In the genomic region with DNA sequence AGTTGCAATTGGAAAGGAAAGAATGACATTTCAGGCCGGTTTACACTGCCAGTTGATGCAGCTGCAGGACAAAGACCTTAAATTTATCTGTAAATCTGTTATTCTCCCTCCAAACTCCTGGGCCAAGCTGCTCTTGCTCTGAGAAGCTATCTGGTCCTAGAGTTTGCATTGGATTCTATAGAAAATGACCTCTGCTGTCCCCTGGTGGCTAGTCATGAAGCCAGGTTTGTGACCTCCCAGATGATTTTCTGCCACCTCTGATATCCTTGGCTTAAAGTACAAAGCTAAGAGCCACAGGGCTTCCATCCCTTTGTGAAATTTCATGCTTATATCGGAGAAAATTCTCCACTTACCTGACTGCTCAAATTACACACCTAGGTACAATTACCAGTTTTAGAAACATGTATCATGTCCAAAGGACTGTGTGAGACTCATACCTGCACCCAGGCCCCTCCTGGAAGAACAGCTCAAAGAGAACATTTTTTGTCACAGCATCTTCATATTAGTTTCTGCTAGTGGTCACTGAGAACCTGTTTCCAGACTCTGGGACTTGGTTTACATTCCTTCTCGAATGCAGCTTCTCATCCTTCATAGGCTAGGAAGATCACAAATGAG, we compare ENCODE assay signal across 9 cellular contexts. TPM values are rescaled to one million over a fixed set of nuclear protein-coding genes. Genes with fewer than 3 reads are reported as not detected.
DNase-seq lines count a peak whose midpoint lies in the region; ATAC-seq, FAIRE-seq and TF ChIP-seq lines count a peak whose summit lies in the region.
"Had no signal": no experiment of that assay in that cellular context is flagged by ENCODE, and none has a peak within 500 bp of the region (broad histone marks: within the 10 kb centered on the region; RNA-seq: fewer than 3 reads in every experiment).

No MANE protein-coding gene starts in this region.

- TF ChIP-seq POLR2A in GM12891 (IDR thresholded peaks at IDR 0.05; ENCODE audit: low read depth, low read length): no peak

- DNase-seq in AG04450 (ENCODE audit: low read depth, low spot score) (peak; percentile 3), GM12891 (ENCODE audit: insufficient read length, low spot score) (no peak), NCI-H2171 (lab: John Stamatoyannopoulos, UW) (peak; percentile 2), fibroblast of pulmonary artery (ENCODE audit: low read depth) (peak; percentile 59), pons (ENCODE audit: low spot score) (peak; percentile 72), omental fat pad (ENCODE audit: low spot score) (no peak)
- peak; percentile 49 for DNase-seq in activated CD8-positive, alpha-beta T cell treated with anti-CD3 and anti-CD28 coated beads, Interleukin-2, amount 10 ng/mL, durations not matched to agents 7 days and 5 days

- POLR2A ChIA-PET in AG04450 (lab: Yijun Ruan, JAX): no interaction called here
- POLR2A ChIA-PET in activated CD8-positive, alpha-beta T cell treated with anti-CD3 and anti-CD28 coated beads, Interleukin-2, amount 10 ng/mL, durations not matched to agents 7 days and 5 days (lab: Charles Lee): no interaction called here

- H3K36me3 Mint-ChIP-seq in activated CD8-positive, alpha-beta T cell treated with anti-CD3 and anti-CD28 coated beads, Interleukin-2, amount 10 ng/mL, durations not matched to agents 7 days and 5 days (ENCODE audit: low read depth): no peaks in the 10 kb centered on the region

- no peaks in the 10 kb centered on the region for H3K9me3 Mint-ChIP-seq in activated CD8-positive, alpha-beta T cell treated with anti-CD3 and anti-CD28 coated beads, Interleukin-2, amount 10 ng/mL, durations not matched to agents 7 days and 5 days (ENCODE audit: insufficient read depth)

- H3K9me3 ChIP-seq in AG04450 (ENCODE audit: control insufficient read depth, insufficient read depth, low read length): no peaks in the 10 kb centered on the region

- CTCF ChIA-PET in AG04450 (lab: Charles Lee): interaction anchor here (0.6 to 4.4 kb wide), 31 partner anchors 9 to 566 kb away, joined by 3 to 114 read pairs (median 5); no protein-coding TSS in a partner anchor
- CTCF ChIA-PET in activated CD8-positive, alpha-beta T cell treated with anti-CD3 and anti-CD28 coated beads, Interleukin-2, amount 10 ng/mL, durations not matched to agents 7 days and 5 days (lab: Charles Lee): interaction anchor here (0.7 to 3.3 kb wide), 20 partner anchors 9 to 614 kb away, joined by 3 to 34 read pairs (median 4); no protein-coding TSS in a partner anchor

- H3K27ac ChIP-seq in AG04450 (ENCODE audit: low read depth, low read length): no peak overlapping the region
- H3K27ac ChIP-seq: epithelial cell of prostate had no signal

- H3K27me3 Mint-ChIP-seq in activated CD8-positive, alpha-beta T cell treated with anti-CD3 and anti-CD28 coated beads, Interleukin-2, amount 10 ng/mL, durations not matched to agents 7 days and 5 days (ENCODE audit: low read depth): peaks cover 29% of the 10 kb centered on the region

- no peak overlapping the region for H3K4me3 Mint-ChIP-seq in activated CD8-positive, alpha-beta T cell treated with anti-CD3 and anti-CD28 coated beads, Interleukin-2, amount 10 ng/mL, durations not matched to agents 7 days and 5 days

- no peaks in the 10 kb centered on the region for H3K4me1 Mint-ChIP-seq in activated CD8-positive, alpha-beta T cell treated with anti-CD3 and anti-CD28 coated beads, Interleukin-2, amount 10 ng/mL, durations not matched to agents 7 days and 5 days (ENCODE audit: low read depth)

- no peak overlapping the region for H3K4me3 ChIP-seq in AG04450 (ENCODE audit: low read depth, low read length)
- no peak overlapping the region for H3K4me3 ChIP-seq in fibroblast of pulmonary artery (replicated peaks; ENCODE audit: low read depth, low read length)

- FAIRE-seq in GM12891 (lab: Jason Lieb, UNC): peak; percentile 41

- TF ChIP-seq CTCF in AG04450 (IDR thresholded peaks at IDR 0.05; ENCODE audit: low read depth, low read length): peak; percentile 93
- TF ChIP-seq CTCF in fibroblast of pulmonary artery (IDR thresholded peaks at IDR 0.05; ENCODE audit: low read length, missing control alignments): peak; percentile 96
- TF ChIP-seq CTCF in omental fat pad (IDR thresholded peaks at IDR 0.05): no peak

- H3K27me3 ChIP-seq in AG04450 (ENCODE audit: control insufficient read depth, insufficient read depth, low read length): peaks cover 3% of the 10 kb centered on the region

- ATAC-seq in activated CD8-positive, alpha-beta T cell treated with anti-CD3 and anti-CD28 coated beads, Interleukin-2, amount 10 ng/mL, durations not matched to agents 7 days and 5 days: no peak
- ATAC-seq in GM21360 (IDR thresholded peaks at IDR 0.05; ENCODE audit: unreplicated experiment) (no peak), omental fat pad (ENCODE audit: low FRiP score) (no peak)

- no peak overlapping the region for H3K27ac Mint-ChIP-seq in activated CD8-positive, alpha-beta T cell treated with anti-CD3 and anti-CD28 coated beads, Interleukin-2, amount 10 ng/mL, durations not matched to agents 7 days and 5 days

TF ChIP-seq in GM12891, 5 proteins besides CTCF, POLR2A, EP300 and RAD21:
- TF ChIP-seq PAX5 (IDR thresholded peaks at IDR 0.05; ENCODE audit: insufficient read depth, low read length, severe bottlenecking) (no peak), POU2F2 (IDR thresholded peaks at IDR 0.05; ENCODE audit: low read depth, low read length) (no peak), SPI1 (IDR thresholded peaks at IDR 0.05; ENCODE audit: low read depth, low read length) (no peak)

RNA-seq across cellular contexts. Expression of a gene that starts 28.9 kb away (rescaled TPM):
- 18.6 and 28.6 TPM in 2 replicates for polyA plus RNA-seq in AG04450 (2011; rRNA removed)
- polyA minus RNA-seq in AG04450 (2011; rRNA and poly(A)+ RNA removed): 7.3 and 13.8 TPM in 2 replicates
- 13.7 TPM for polyA plus RNA-seq in GM12891 (2012; ENCODE audit: low read depth, missing spikeins)
- total RNA-seq in activated CD8-positive, alpha-beta T cell treated with anti-CD3 and anti-CD28 coated beads, Interleukin-2, amount 10 ng/mL, durations not matched to agents 7 days and 5 days: 10 to 100 TPM; 11.7 to 12.4 TPM
- 10 to 100 TPM; 11.3 to 18.6 (median 12.7) TPM for total RNA-seq in omental fat pad

RNA-seq across cellular contexts. Expression of a gene that starts 46.4 kb away (rescaled TPM):
- polyA plus RNA-seq in AG04450 (2011; rRNA removed): not detected in 2 replicates
- not detected in 2 replicates for polyA minus RNA-seq in AG04450 (2011; rRNA and poly(A)+ RNA removed)
- polyA plus RNA-seq in GM12891 (2012; ENCODE audit: low read depth, missing spikeins): not detected
- total RNA-seq in activated CD8-positive, alpha-beta T cell treated with anti-CD3 and anti-CD28 coated beads, Interleukin-2, amount 10 ng/mL, durations not matched to agents 7 days and 5 days: not detected
- not detected for total RNA-seq in omental fat pad

RNA-seq across cellular contexts. Expression of a gene that starts 54.7 kb away (rescaled TPM):
- 18.3 and 18.5 TPM in 2 replicates for polyA plus RNA-seq in AG04450 (2011; rRNA removed)
- 19.3 and 22.2 TPM in 2 replicates for polyA minus RNA-seq in AG04450 (2011; rRNA and poly(A)+ RNA removed)
- polyA plus RNA-seq in GM12891 (2012; ENCODE audit: low read depth, missing spikeins): 11.5 TPM
- 10 to 100 TPM; 31.9 to 38.3 TPM for total RNA-seq in activated CD8-positive, alpha-beta T cell treated with anti-CD3 and anti-CD28 coated beads, Interleukin-2, amount 10 ng/mL, durations not matched to agents 7 days and 5 days
- total RNA-seq in omental fat pad: 10 to 100 TPM; 16.7 to 35.5 (median 18.6) TPM

Comparison
In these comparisons a context has a peak if more than half of its experiments do, and no peak if none do; other contexts are left out.
1. DNase-seq: peak in AG04450 (single experiment), NCI-H2171 (single experiment), activated CD8-positive, alpha-beta T cell treated with anti-CD3 and anti-CD28 coated beads, Interleukin-2, amount 10 ng/mL, durations not matched to agents 7 days and 5 days (single experiment), fibroblast of pulmonary artery (single experiment) and pons (single experiment); none in GM12891 (single experiment) and omental fat pad (single experiment).
2. CTCF ChIP-seq: peak in AG04450 (single experiment) and fibroblast of pulmonary artery (single experiment); none in omental fat pad (0 of 3).